8 cellular contexts compared by ENCODE assay signal in the genomic region with DNA sequence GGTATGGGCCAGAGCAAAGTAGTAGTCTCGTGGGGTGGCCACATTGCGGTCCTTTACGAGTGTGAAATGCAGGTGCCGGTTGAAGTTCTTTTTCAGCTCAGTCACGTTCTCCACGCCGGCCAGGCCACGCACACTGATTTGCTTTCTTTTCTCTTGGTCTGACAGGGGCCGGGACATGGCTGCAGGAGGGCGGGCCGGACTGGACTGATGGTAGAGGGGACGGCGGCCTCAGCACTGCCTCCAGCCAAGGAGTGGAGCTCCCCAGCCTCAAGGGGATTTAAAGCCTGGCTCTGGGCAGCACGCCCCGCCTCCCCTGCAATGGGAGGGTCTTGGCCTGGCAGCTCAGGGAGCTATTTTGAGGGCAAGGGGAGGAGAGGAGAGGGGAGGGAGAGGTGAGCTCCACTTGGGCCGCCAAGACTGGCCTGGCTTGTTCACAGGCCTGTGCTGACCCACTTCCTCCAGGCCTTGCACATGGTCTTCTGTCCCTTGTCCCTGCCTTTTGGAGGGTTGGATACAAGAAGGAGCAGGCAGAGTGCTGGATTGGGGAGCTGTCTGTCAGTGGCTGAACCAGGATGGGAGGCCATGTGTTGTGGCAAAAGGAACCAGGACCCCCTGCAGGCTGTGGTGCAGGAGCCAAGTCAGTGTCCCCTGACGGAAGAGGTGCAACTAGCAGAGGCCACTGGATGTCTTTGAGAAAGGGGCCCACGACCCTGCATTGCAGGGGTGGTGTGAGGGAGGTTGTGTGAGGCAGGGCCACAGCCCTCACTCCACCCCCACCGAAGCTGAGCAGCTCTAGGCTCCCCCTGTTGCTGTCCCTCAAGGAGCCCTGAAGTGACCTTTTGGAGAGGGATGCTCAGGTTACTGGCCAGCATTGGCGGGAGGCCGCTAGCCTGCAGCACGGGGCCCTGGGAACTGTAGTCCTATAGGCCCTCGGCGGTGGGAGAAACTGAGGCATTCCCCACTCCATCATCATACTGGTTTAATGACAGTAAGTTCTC. TPM values are rescaled to one million over a fixed set of nuclear protein-coding genes. Genes with fewer than 3 reads are reported as not detected.
DNase-seq lines count a peak whose midpoint lies in the region; ATAC-seq, FAIRE-seq and TF ChIP-seq lines count a peak whose summit lies in the region.

A gene (minus strand): TSS at position 253 of the 998 bp plus-strand sequence. CDS start 76 bp downstream, at position 177.

- TF ChIP-seq POLR2A in HepG2 (IDR thresholded peaks at IDR 0.05; ENCODE audit: insufficient read depth in 1 of 2, low read depth in 2 of 2, low read length in 2 of 2), result 0 out of 4 replicates have a peak, but pooled peaks of 1 of the 2 experiments have one; percentile 20

- no peak for FAIRE-seq in HepG2 (lab: Jason Lieb, UNC)

- no peak within 1 kb of the TSS for H3K4me3 ChIP-seq in brain microvascular endothelial cell (ENCODE audit: low read depth, low read length)
- peak within 1 kb of the TSS in 1 of 3 experiments; percentile 37; a peak in 3 of 6 replicates for H3K4me3 ChIP-seq in HepG2 (replicated peaks in 1 of 3; ENCODE audit: insufficient read depth in 1 of 3, low read depth in 2 of 3, low read length in 3 of 3)
- peak within 1 kb of the TSS; percentile 66 for H3K4me3 ChIP-seq in thoracic aorta
- H3K4me3 ChIP-seq in foreskin fibroblast (ENCODE audit: low read depth in 1 of 2, low read length in 2 of 2), result no peak within 1 kb of the TSS

- TF ChIP-seq EP300 in HepG2 (IDR thresholded peaks at IDR 0.05; ENCODE audit: low read depth in 2 of 2, low read length in 2 of 2) (no peak), HepG2 (CRISPR knock-in tag; IDR thresholded peaks at IDR 0.05; ENCODE audit: borderline replicate concordance) (no peak)

- peak within 1 kb of the TSS; percentile 59 for H3K4me2 ChIP-seq in HepG2 (ENCODE audit: low read depth, low read length)

- peaks cover 33% of the 10 kb centered on the region for H3K36me3 ChIP-seq in brain microvascular endothelial cell (replicated peaks)
- peaks cover 11 to 23% of the 10 kb centered on the region in 2 experiments for H3K36me3 ChIP-seq in HepG2 (replicated peaks in 1 of 2; ENCODE audit: control insufficient read depth in 1 of 2, insufficient read depth in 2 of 2, low read length in 2 of 2)
- peaks cover 22% of the 10 kb centered on the region for H3K36me3 ChIP-seq in thoracic aorta

- CTCF ChIA-PET in HepG2 (lab: Yijun Ruan, JAX; ENCODE audit: low intra/inter-chr PET ratio, low total read pairs), result no interaction called here

- intact Hi-C loops in HepG2 (cut with micrococcal nuclease; ENCODE audit: unreplicated experiment), result no loop called here

- H3K9ac ChIP-seq in HepG2 (ENCODE audit: insufficient read depth, low read depth, low read length), result no peak within 1 kb of the TSS

- H3K4me1 ChIP-seq in HepG2 (ENCODE audit: insufficient read depth, low read length) (peaks cover 35% of the 10 kb centered on the region), thoracic aorta (ENCODE audit: control insufficient read depth in 1 of 2, low read depth in 2 of 2) (peaks cover 26 to 65% of the 10 kb centered on the region in 2 donors)

- in situ Hi-C loops in brain microvascular endothelial cell (cut with HindIII; ENCODE audit: low pct_ligation_motif_present, low sequenced_read_pairs), result no loop called here
- in situ Hi-C loops in HepG2 (cut with HindIII; ENCODE audit: extremely low pct_ligation_motif_present, low pct_unique_long_range_greater_than_20kb), result no loop called here

- DNase-seq in activated CD4-positive, CD25-positive, alpha-beta regulatory T cell treated with anti-CD3 and anti-CD28 coated beads, Interleukin-2, amount 50 U/mL, for 72 hours, result peak; percentile 22
- no peak for DNase-seq in activated CD4-positive, CD25-positive, alpha-beta regulatory T cell (lab: John Stamatoyannopoulos, UW)
- peak; percentile 16 for DNase-seq in brain microvascular endothelial cell
- no peak for DNase-seq in HepG2 (ENCODE audit: low spot score)
- DNase-seq in thoracic aorta (ENCODE audit: low spot score), result peak; percentile 70
- DNase-seq in stimulated activated CD8-positive, alpha-beta memory T cell treated with anti-CD3 and anti-CD28 coated beads, Interleukin-4, amount 100 ng/mL, for 48 hours, result no peak
- no peak for DNase-seq in foreskin fibroblast
- DNase-seq in stimulated activated CD4-positive, alpha-beta T cell treated with anti-CD3 and anti-CD28 coated beads, Interleukin-2, amount 100 ng/mL, for 24 hours, result no peak

- no peak for TF ChIP-seq RAD21 in HepG2 (CRISPR knock-in tag; IDR thresholded peaks at IDR 0.05)

- BruUV-seq in HepG2 (replicated peaks; lab: Mats Ljungman, UMichigan), result no TSS peak

- 44% methylated on average over 21 of the region's 24 CpGs for WGBS in HepG2 (ENCODE audit: low lambda C conversion rate)

- TF ChIP-seq CTCF in brain microvascular endothelial cell (IDR thresholded peaks at IDR 0.05; ENCODE audit: low read depth, low read length, missing control alignments), result no peak
- TF ChIP-seq CTCF in HepG2 (CRISPR knock-in tag; IDR thresholded peaks at IDR 0.05), result no peak
- TF ChIP-seq CTCF in thoracic aorta (IDR thresholded peaks at IDR 0.05), result no peak
- no peak for TF ChIP-seq CTCF in foreskin fibroblast (IDR thresholded peaks at IDR 0.05; ENCODE audit: low read depth, low read length)

- no peaks in the 10 kb centered on the region for H3K27me3 ChIP-seq in brain microvascular endothelial cell (replicated peaks)
- peaks cover 3 to 12% of the 10 kb centered on the region in 2 experiments; a peak in 3 of 5 replicates for H3K27me3 ChIP-seq in HepG2 (ENCODE audit: control insufficient read depth in 1 of 2, insufficient read depth in 2 of 2, low read length in 2 of 2)
- H3K27me3 ChIP-seq in thoracic aorta (replicated peaks; ENCODE audit: insufficient read depth), result no peaks in the 10 kb centered on the region

- ATAC-seq in HepG2 (peak; percentile 56), thoracic aorta (ENCODE audit: insufficient number of reproducible peaks, low FRiP score, low read depth) (peak; percentile 63)

- no peak within 1 kb of the TSS for H2AFZ ChIP-seq in HepG2 (ENCODE audit: low read length)

- H3K9me3 ChIP-seq in HepG2 (ENCODE audit: low read length) (no peaks in the 10 kb centered on the region), thoracic aorta (no peaks in the 10 kb centered on the region)

- peaks cover 29% of the 10 kb centered on the region for H4K20me1 ChIP-seq in HepG2 (ENCODE audit: insufficient read depth, low read length)

- no peaks in the 10 kb centered on the region for H3K79me2 ChIP-seq in HepG2 (ENCODE audit: insufficient read depth, low read length)

- POLR2A ChIA-PET in HepG2 (lab: Yijun Ruan, JAX), result interaction anchor here (3.3 kb wide), 1 partner anchor 19 kb away, joined by 24 read pairs; a partner anchor contains a TSS

- no peak within 1 kb of the TSS for H3K27ac ChIP-seq in brain microvascular endothelial cell
- H3K27ac ChIP-seq in HepG2 (ENCODE audit: extremely low read length, insufficient read depth, low read length), result no peak within 1 kb of the TSS
- peak within 1 kb of the TSS; percentile 83 to 91 for H3K27ac ChIP-seq in thoracic aorta

TF ChIP-seq in HepG2, 621 proteins besides CTCF, POLR2A, EP300 and RAD21 (continues in another document):
- TF ChIP-seq NRL (CRISPR knock-in tag; IDR thresholded peaks at IDR 0.05; ENCODE audit: borderline replicate concordance), result 0 out of 2 replicates have a peak, but pooled peaks have one; percentile 47
- 0 out of 2 replicates have a peak, but pooled peaks have one; percentile 62 for TF ChIP-seq PCBP1 (IDR thresholded peaks at IDR 0.05; ENCODE audit: borderline replicate concordance, low read depth, low read length)
- 0 out of 2 replicates have a peak, but pooled peaks have one; percentile 10 for TF ChIP-seq CHD2 (IDR thresholded peaks at IDR 0.05; ENCODE audit: low read depth, low read length)
- TF ChIP-seq, protein P1, sequence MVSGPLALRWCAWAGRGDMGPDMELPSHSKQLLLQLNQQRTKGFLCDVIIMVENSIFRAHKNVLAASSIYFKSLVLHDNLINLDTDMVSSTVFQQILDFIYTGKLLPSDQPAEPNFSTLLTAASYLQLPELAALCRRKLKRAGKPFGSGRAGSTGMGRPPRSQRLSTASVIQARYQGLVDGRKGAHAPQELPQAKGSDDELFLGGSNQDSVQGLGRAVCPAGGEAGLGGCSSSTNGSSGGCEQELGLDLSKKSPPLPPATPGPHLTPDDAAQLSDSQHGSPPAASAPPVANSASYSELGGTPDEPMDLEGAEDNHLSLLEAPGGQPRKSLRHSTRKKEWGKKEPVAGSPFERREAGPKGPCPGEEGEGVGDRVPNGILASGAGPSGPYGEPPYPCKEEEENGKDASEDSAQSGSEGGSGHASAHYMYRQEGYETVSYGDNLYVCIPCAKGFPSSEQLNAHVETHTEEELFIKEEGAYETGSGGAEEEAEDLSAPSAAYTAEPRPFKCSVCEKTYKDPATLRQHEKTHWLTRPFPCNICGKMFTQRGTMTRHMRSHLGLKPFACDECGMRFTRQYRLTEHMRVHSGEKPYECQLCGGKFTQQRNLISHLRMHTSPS (CRISPR knock-in tag; IDR thresholded peaks at IDR 0.05; ENCODE audit: low read depth), result no peak
- no peak for TF ChIP-seq ZNF17 (CRISPR knock-in tag; IDR thresholded peaks at IDR 0.05)

RNA-seq across cellular contexts. Expression of the gene that starts here (rescaled TPM):
- total RNA-seq in HepG2 (2016; rRNA removed; fragmentation: Illumina TruSeq; extraction: Trizol) (0.11 TPM in 1 of 2 replicates, not detected in the other), thoracic aorta (10 to 100 TPM; 12.2 to 13.4 TPM)
- total RNA-seq in HepG2 (2016; cell fraction: cytosol; rRNA removed; fragmentation: Illumina TruSeq; extraction: Trizol; ENCODE audit: low read depth), result not detected in 2 replicates
- 0.06 TPM in 1 of 2 replicates, not detected in the other for total RNA-seq in HepG2 (2016; cell fraction: insoluble cytoplasmic fraction; rRNA removed; fragmentation: Illumina TruSeq; extraction: Trizol)
- total RNA-seq in HepG2 (2016; cell fraction: membrane; rRNA removed; fragmentation: Illumina TruSeq; extraction: Trizol), result not detected in 2 replicates
- 0.13 and 0.16 TPM in 2 replicates for total RNA-seq in HepG2 (2016; cell fraction: nucleus; rRNA removed; fragmentation: Illumina TruSeq; extraction: Trizol)
- 0.12 and 0.13 TPM in 2 replicates for polyA plus RNA-seq in HepG2 (2011; rRNA removed)
- 0.08 and 0.09 TPM in 2 replicates for polyA plus RNA-seq in HepG2 (2011; cell fraction: cytosol; rRNA removed)
- polyA plus RNA-seq in HepG2 (2011; cell fraction: nucleus; rRNA removed), result 0.31 and 0.51 TPM in 2 replicates
- polyA plus RNA-seq in HepG2 (2012), result 0.19 and 0.24 TPM in 2 replicates
- polyA plus RNA-seq in HepG2 (2016; cell fraction: cytosol; fragmentation: Illumina TruSeq; extraction: Trizol; ENCODE audit: low read depth), result not detected in 2 replicates
- polyA plus RNA-seq in HepG2 (2016; cell fraction: insoluble cytoplasmic fraction; fragmentation: Illumina TruSeq; extraction: Trizol; ENCODE audit: low read depth), result not detected in 2 replicates
- polyA plus RNA-seq in HepG2 (2016; cell fraction: membrane; fragmentation: Illumina TruSeq; extraction: Trizol; ENCODE audit: low read depth), result not detected in 2 replicates
- not detected in 2 replicates for polyA plus RNA-seq in HepG2 (2016; cell fraction: nucleus; fragmentation: Illumina TruSeq; extraction: Trizol; ENCODE audit: insufficient read depth, low read depth)
- polyA minus RNA-seq in HepG2 (2011; rRNA and poly(A)+ RNA removed; ENCODE audit: low replicate concordance), result 0.68 and 0.84 TPM in 2 replicates
- 0.26 TPM in 1 of 2 replicates, not detected in the other for polyA minus RNA-seq in HepG2 (2011; cell fraction: cytosol; rRNA and poly(A)+ RNA removed)
- 0.62 and 0.77 TPM in 2 replicates for polyA minus RNA-seq in HepG2 (2011; cell fraction: nucleus; rRNA and poly(A)+ RNA removed)

Comparison
In these comparisons a context has a peak if more than half of its experiments do, and no peak if none do; other contexts are left out.
1. RNA of the gene that starts here (total RNA-seq): 12.2 to 13.4 TPM in thoracic aorta; 0.06 to 0.16 TPM in HepG2; every median in the first group is over 10 times any median in the second.
2. DNase-seq: peak in activated CD4-positive, CD25-positive, alpha-beta regulatory T cell treated with anti-CD3 and anti-CD28 coated beads, Interleukin-2, amount 50 U/mL, for 72 hours (single experiment), brain microvascular endothelial cell (single experiment) and thoracic aorta (single experiment); none in activated CD4-positive, CD25-positive, alpha-beta regulatory T cell (0 of 4), HepG2 (single experiment), stimulated activated CD8-positive, alpha-beta memory T cell treated with anti-CD3 and anti-CD28 coated beads, Interleukin-4, amount 100 ng/mL, for 48 hours (single experiment), foreskin fibroblast (0 of 2) and stimulated activated CD4-positive, alpha-beta T cell treated with anti-CD3 and anti-CD28 coated beads, Interleukin-2, amount 100 ng/mL, for 24 hours (0 of 2).
3. Peak in ATAC-seq and H3K4me2 ChIP-seq in HepG2; RNA of the gene not detected or under 1 TPM.
4. H3K27ac ChIP-seq: peak in thoracic aorta (2 of 2); none in brain microvascular endothelial cell (single experiment) and HepG2 (single experiment).